ENCODE assay signal across 12 cellular contexts in the genomic region with DNA sequence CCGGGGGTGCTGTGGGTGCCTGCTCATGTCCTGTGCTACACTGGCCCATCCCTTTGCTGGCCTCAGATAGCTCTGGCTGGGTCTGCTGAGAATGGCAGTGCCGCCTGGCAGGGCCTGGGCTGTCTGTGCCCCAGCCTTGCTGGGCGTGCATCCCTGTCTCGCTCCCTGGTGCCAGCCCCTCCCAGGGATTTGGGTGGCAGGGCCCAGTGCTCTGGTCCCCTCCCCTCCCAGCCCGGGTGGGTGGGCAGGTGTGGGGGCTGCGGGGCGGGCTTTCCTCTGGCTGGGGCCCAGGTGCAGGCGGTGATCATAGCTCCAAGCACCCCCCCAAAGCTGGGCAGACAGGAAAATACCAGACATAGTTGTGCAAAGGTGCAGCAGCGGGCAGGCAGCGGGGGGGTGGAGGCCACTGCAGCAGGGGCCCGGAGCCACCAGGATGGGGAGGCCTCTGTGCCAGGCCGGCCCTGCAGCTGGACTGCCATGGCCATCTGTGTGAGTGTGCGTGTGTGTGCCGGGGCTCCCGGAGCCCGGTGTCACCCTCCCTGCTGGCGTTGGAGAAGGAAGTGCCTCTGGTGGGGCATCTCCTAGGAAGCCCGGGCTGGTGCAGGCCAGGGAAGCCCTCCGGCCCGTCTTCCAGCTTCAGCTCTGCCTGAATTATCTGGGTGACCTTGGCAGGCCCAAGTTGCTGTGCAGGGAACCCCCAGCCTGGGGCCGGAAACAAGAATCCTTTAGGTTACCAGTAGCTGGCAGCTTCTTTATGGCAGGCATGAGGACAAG. TPM values are rescaled to one million over a fixed set of nuclear protein-coding genes. Genes with fewer than 3 reads are reported as not detected.
DNase-seq lines count a peak whose midpoint lies in the region; ATAC-seq and TF ChIP-seq lines count a peak whose summit lies in the region.
"Had no signal": no experiment of that assay in that cellular context is flagged by ENCODE, and none has a peak within 500 bp of the region (broad histone marks: within the 10 kb centered on the region; RNA-seq: fewer than 3 reads in every experiment).

No MANE protein-coding gene starts in this region.

- H3K4me3 ChIP-seq in GM23338 (no peak overlapping the region), coronary artery (peak overlapping the region; percentile 63), stomach smooth muscle (ENCODE audit: low read length in 2 of 2) (peak overlapping the region; percentile 1 to 52)

- no peak overlapping the region for H3K27ac Mint-ChIP-seq in GM23338
- H3K27ac Mint-ChIP-seq: CD4-positive, alpha-beta T cell; T-helper 1 cell treated with Interleukin-12 subunit alpha and Interleukin-12 subunit beta and Interleukin-4 antibody, amounts not matched to agents 30 μg/mL and 1 μg/mL, for 36 hours had no signal

- peak overlapping the region; percentile 73 for H3K4me2 ChIP-seq in GM23338

- peaks cover 8% of the 10 kb centered on the region for H3K27me3 Mint-ChIP-seq in GM23338 (ENCODE audit: insufficient read depth, low read depth, poor library complexity)
- H3K27me3 Mint-ChIP-seq: CD4-positive, alpha-beta T cell had no signal

- ATAC-seq in GM23338: no peak
- peak; percentile 5 for ATAC-seq in left lobe of liver
- no peak for ATAC-seq in GM18867 (IDR thresholded peaks at IDR 0.05; ENCODE audit: unreplicated experiment)
- ATAC-seq in HG03571 (IDR thresholded peaks at IDR 0.05; ENCODE audit: unreplicated experiment): no peak
- no peak for ATAC-seq in GM19397 (IDR thresholded peaks at IDR 0.05; ENCODE audit: unreplicated experiment)

- no peaks in the 10 kb centered on the region for H3K9me3 ChIP-seq in stomach smooth muscle (ENCODE audit: control insufficient read depth in 2 of 2, low read length in 2 of 2)

- no peak overlapping the region for H2AFZ ChIP-seq in GM23338

- peaks cover 7% of the 10 kb centered on the region for H3F3A ChIP-seq in GM23338 (replicated peaks; ENCODE audit: low read depth)

- no peaks in the 10 kb centered on the region for H3K27me3 ChIP-seq in GM23338 (ENCODE audit: insufficient read depth)
- H3K27me3 ChIP-seq in stomach smooth muscle (ENCODE audit: control insufficient read depth in 1 of 2, insufficient read depth in 2 of 2, low read length in 2 of 2): no peaks in the 10 kb centered on the region

- no peak for DNase-seq in GM23338 (ENCODE audit: low spot score)
- no peak for DNase-seq in coronary artery (ENCODE audit: low spot score)
- DNase-seq in left lobe of liver (ENCODE audit: low spot score): peak; percentile 45
- no peak for DNase-seq in stimulated activated CD4-positive, alpha-beta T cell treated with anti-CD3 and anti-CD28 coated beads, Interleukin-4, amount 100 ng/mL, for 1 hour
- DNase-seq: CD4-positive, alpha-beta T cell; naive B cell; NCI-H510A treated with DMSO at 0.1 percent for 48 hours had no signal

- H3K36me3 ChIP-seq in GM23338 (ENCODE audit: insufficient read depth) (no peaks in the 10 kb centered on the region), stomach smooth muscle (ENCODE audit: control insufficient read depth in 2 of 2, insufficient read depth in 2 of 2, low read length in 2 of 2) (no peaks in the 10 kb centered on the region)

- H3K9me2 ChIP-seq in GM23338 (ENCODE audit: insufficient read depth): no peaks in the 10 kb centered on the region

- H3K4me1 ChIP-seq in GM23338 (ENCODE audit: insufficient read depth): peaks cover 35% of the 10 kb centered on the region
- peaks cover 79% of the 10 kb centered on the region for H3K4me1 ChIP-seq in stomach smooth muscle (ENCODE audit: control insufficient read depth, insufficient read depth, low read length)

- H3K9ac ChIP-seq in stomach smooth muscle (ENCODE audit: low read length in 2 of 2): peak overlapping the region; percentile 51 to 70

- H4K20me1 ChIP-seq in GM23338 (replicated peaks; ENCODE audit: insufficient read depth): peaks cover 3% of the 10 kb centered on the region; the same call in 1 of the 2 replicates

- H3K4me1 Mint-ChIP-seq in GM23338: peaks cover 17% of the 10 kb centered on the region

- H3K79me2 ChIP-seq in GM23338 (replicated peaks; ENCODE audit: insufficient read depth): peaks cover 74% of the 10 kb centered on the region

- no peaks in the 10 kb centered on the region for H3K36me3 Mint-ChIP-seq in GM23338 (ENCODE audit: low read depth)
- H3K36me3 Mint-ChIP-seq: naive B cell had no signal

- H3K27ac ChIP-seq in GM23338 (ENCODE audit: low read depth) (0 out of 2 replicates have a peak overlapping the region, but pooled peaks have one; percentile 39), coronary artery (peak overlapping the region; percentile 73 to 96), stomach smooth muscle (ENCODE audit: low read length) (peak overlapping the region; percentile 74)

- no peaks in the 10 kb centered on the region for H3K9me3 Mint-ChIP-seq in GM23338
- H3K9me3 Mint-ChIP-seq: CD4-positive, alpha-beta T cell; naive B cell; T-helper 1 cell treated with Interleukin-12 subunit alpha and Interleukin-12 subunit beta and Interleukin-4 antibody, amounts not matched to agents 30 μg/mL and 1 μg/mL, for 36 hours had no signal

- TF ChIP-seq CTCF in GM23338 (conservative IDR thresholded peaks at IDR 0.05; ENCODE audit: low read depth in 2 of 2) (no peak), coronary artery (IDR thresholded peaks at IDR 0.05) (no peak)

- H3K4me3 Mint-ChIP-seq in GM23338: no peak overlapping the region
- H3K4me3 Mint-ChIP-seq: CD4-positive, alpha-beta T cell; T-helper 1 cell treated with Interleukin-12 subunit alpha and Interleukin-12 subunit beta and Interleukin-4 antibody, amounts not matched to agents 30 μg/mL and 1 μg/mL, for 36 hours had no signal

TF ChIP-seq in GM23338, 12 proteins besides CTCF, POLR2A, EP300 and RAD21 (continues in another document):
- TF ChIP-seq EZH2phosphoT487 (IDR thresholded peaks at IDR 0.05; ENCODE audit: unreplicated experiment): no peak
- TF ChIP-seq, protein P1, sequence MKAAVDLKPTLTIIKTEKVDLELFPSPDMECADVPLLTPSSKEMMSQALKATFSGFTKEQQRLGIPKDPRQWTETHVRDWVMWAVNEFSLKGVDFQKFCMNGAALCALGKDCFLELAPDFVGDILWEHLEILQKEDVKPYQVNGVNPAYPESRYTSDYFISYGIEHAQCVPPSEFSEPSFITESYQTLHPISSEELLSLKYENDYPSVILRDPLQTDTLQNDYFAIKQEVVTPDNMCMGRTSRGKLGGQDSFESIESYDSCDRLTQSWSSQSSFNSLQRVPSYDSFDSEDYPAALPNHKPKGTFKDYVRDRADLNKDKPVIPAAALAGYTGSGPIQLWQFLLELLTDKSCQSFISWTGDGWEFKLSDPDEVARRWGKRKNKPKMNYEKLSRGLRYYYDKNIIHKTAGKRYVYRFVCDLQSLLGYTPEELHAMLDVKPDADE (IDR thresholded peaks at IDR 0.05): no peak
- no peak for TF ChIP-seq POLR2AphosphoS5 (IDR thresholded peaks at IDR 0.05; ENCODE audit: low read depth)
- TF ChIP-seq NANOG (IDR thresholded peaks at IDR 0.05; ENCODE audit: borderline replicate concordance): no peak
- no peak for TF ChIP-seq CREB1 (CRISPR knock-in tag; IDR thresholded peaks at IDR 0.05; ENCODE audit: low read depth)
- TF ChIP-seq, protein P2, sequence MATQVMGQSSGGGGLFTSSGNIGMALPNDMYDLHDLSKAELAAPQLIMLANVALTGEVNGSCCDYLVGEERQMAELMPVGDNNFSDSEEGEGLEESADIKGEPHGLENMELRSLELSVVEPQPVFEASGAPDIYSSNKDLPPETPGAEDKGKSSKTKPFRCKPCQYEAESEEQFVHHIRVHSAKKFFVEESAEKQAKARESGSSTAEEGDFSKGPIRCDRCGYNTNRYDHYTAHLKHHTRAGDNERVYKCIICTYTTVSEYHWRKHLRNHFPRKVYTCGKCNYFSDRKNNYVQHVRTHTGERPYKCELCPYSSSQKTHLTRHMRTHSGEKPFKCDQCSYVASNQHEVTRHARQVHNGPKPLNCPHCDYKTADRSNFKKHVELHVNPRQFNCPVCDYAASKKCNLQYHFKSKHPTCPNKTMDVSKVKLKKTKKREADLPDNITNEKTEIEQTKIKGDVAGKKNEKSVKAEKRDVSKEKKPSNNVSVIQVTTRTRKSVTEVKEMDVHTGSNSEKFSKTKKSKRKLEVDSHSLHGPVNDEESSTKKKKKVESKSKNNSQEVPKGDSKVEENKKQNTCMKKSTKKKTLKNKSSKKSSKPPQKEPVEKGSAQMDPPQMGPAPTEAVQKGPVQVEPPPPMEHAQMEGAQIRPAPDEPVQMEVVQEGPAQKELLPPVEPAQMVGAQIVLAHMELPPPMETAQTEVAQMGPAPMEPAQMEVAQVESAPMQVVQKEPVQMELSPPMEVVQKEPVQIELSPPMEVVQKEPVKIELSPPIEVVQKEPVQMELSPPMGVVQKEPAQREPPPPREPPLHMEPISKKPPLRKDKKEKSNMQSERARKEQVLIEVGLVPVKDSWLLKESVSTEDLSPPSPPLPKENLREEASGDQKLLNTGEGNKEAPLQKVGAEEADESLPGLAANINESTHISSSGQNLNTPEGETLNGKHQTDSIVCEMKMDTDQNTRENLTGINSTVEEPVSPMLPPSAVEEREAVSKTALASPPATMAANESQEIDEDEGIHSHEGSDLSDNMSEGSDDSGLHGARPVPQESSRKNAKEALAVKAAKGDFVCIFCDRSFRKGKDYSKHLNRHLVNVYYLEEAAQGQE (IDR thresholded peaks at IDR 0.05; ENCODE audit: unreplicated experiment): no peak
- TF ChIP-seq ZNF331 (CRISPR knock-in tag; IDR thresholded peaks at IDR 0.05; ENCODE audit: low read depth): no peak

RNA-seq across cellular contexts. Expression of a gene that starts 7.4 kb away (rescaled TPM):
- total RNA-seq in GM23338 (2014; rRNA removed; shearing (Covaris generic)): 9.0 and 10.2 TPM in 2 replicates
- polyA plus RNA-seq in GM23338 (2016; fragmentation: Nextera tagmentation; extraction: Ambion mirVana): 8.2 and 8.8 TPM in 2 replicates
- 1.6 TPM for total RNA-seq in left lobe of liver
- total RNA-seq: CD4-positive, alpha-beta T cell had no signal

RNA-seq across cellular contexts. Expression of a gene that starts 27.9 kb away (rescaled TPM):
- total RNA-seq in GM23338 (2014; rRNA removed; shearing (Covaris generic)): 84.1 and 113 TPM in 2 replicates
- polyA plus RNA-seq in GM23338 (2016; fragmentation: Nextera tagmentation; extraction: Ambion mirVana): 283 and 331 TPM in 2 replicates
- 41.0 TPM for total RNA-seq in left lobe of liver

RNA-seq across cellular contexts. Expression of a gene that starts 48.4 kb away (rescaled TPM):
- total RNA-seq in GM23338 (2014; rRNA removed; shearing (Covaris generic)): 15.5 and 16.9 TPM in 2 replicates
- polyA plus RNA-seq in GM23338 (2016; fragmentation: Nextera tagmentation; extraction: Ambion mirVana): 7.1 and 8.0 TPM in 2 replicates
- total RNA-seq in left lobe of liver: 22.3 TPM

RNA-seq across cellular contexts. Expression of a gene that starts 50.4 kb away (rescaled TPM):
- total RNA-seq in GM23338 (2014; rRNA removed; shearing (Covaris generic)): 19.3 and 20.7 TPM in 2 replicates
- polyA plus RNA-seq in GM23338 (2016; fragmentation: Nextera tagmentation; extraction: Ambion mirVana): 8.6 and 9.6 TPM in 2 replicates
- 5.0 TPM for total RNA-seq in left lobe of liver
